In the genomic region with DNA sequence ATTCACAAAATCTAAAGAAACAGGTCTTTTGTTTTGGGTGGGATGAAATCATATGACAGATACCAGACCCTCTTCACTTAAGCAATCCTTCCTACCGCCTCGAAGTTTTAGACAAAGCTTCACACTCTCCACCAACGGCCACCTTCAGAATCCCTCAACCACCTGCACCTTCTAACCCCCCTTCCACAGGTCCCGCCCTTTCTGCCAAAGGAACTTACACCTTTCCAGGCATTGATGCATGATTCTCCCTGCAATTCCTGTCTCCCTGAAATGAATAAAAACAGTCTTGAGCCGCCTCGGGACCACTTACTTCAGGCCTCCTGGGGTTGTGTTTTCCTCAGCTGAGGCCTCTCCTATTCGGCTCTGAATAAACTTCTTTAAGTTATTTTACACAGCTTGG, we compare ENCODE assay signal across 1 cellular context.
TF ChIP-seq lines count a peak whose summit lies in the region.

No MANE protein-coding gene starts in this region.

TF ChIP-seq in IMR-90, 13 proteins besides CTCF, POLR2A, EP300 and RAD21:
- TF ChIP-seq SMC3 (IDR thresholded peaks at IDR 0.05; ENCODE audit: low read depth, low read length), result no peak
- TF ChIP-seq NFE2L2 (IDR thresholded peaks at IDR 0.05; ENCODE audit: low read depth, low read length), result no peak
- no peak for TF ChIP-seq FOS (IDR thresholded peaks at IDR 0.05; ENCODE audit: low read depth, low read length)
- TF ChIP-seq MAZ (IDR thresholded peaks at IDR 0.05; ENCODE audit: borderline replicate concordance, low read depth, low read length), result no peak
- no peak for TF ChIP-seq MXI1 (IDR thresholded peaks at IDR 0.05; ENCODE audit: borderline replicate concordance, low read depth, low read length)
